Comparison of ENCODE assay signal across 14 cellular contexts in the genomic region with DNA sequence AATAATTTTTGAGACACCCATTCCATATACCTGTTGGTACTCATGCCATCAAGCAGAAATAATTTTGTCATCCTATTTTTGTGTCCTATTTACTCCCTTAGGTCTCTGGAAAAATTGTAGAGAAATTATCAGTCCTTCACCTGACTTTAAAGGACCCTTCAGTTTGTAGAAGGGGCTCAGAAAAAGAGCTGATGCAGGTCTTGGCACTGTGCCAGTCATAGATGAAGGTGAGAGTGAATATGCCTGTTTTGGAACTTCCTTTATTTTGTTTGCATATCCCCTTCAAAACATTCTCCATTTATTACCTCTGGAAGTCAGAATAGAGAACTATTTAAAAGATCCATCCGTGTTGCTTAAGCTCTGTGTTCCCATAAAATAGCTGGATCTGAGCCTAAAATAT.
"Had no signal": no experiment of that assay in that cellular context is flagged by ENCODE, and none has a peak within 500 bp of the region (broad histone marks: within the 10 kb centered on the region; RNA-seq: fewer than 3 reads in every experiment).

No MANE protein-coding gene starts in this region.

- H3K4me3 Mint-ChIP-seq: activated CD4-positive, alpha-beta T cell treated with anti-CD3 and anti-CD28 coated beads, Interleukin-2, amount 10 ng/mL, durations not matched to agents 24 days and 14 days; activated CD8-positive, alpha-beta T cell treated with anti-CD3 and anti-CD28 coated beads for 36 hours; activated naive CD8-positive, alpha-beta T cell treated with anti-CD3 and anti-CD28 coated beads, Interleukin-2, amount 10 ng/mL, durations not matched to agents 7 days and 5 days; effector memory CD8-positive, alpha-beta T cell; immature natural killer cell; neural crest cell had no signal

- H3K27me3 Mint-ChIP-seq: activated CD4-positive, alpha-beta T cell treated with anti-CD3 and anti-CD28 coated beads, Interleukin-2, amount 10 ng/mL, durations not matched to agents 24 days and 14 days; activated CD8-positive, alpha-beta T cell treated with anti-CD3 and anti-CD28 coated beads for 36 hours; activated naive CD8-positive, alpha-beta T cell treated with anti-CD3 and anti-CD28 coated beads, Interleukin-2, amount 10 ng/mL, durations not matched to agents 7 days and 5 days; effector memory CD8-positive, alpha-beta T cell had no signal

- H3K36me3 Mint-ChIP-seq: activated naive CD8-positive, alpha-beta T cell treated with anti-CD3 and anti-CD28 coated beads, Interleukin-2, amount 10 ng/mL, durations not matched to agents 7 days and 5 days; immature natural killer cell had no signal

- H3K4me1 Mint-ChIP-seq: activated CD4-positive, alpha-beta T cell treated with anti-CD3 and anti-CD28 coated beads, Interleukin-2, amount 10 ng/mL, durations not matched to agents 24 days and 14 days; activated naive CD8-positive, alpha-beta T cell treated with anti-CD3 and anti-CD28 coated beads, Interleukin-2, amount 10 ng/mL, durations not matched to agents 7 days and 5 days; immature natural killer cell; neural crest cell had no signal

- DNase-seq: activated CD4-positive, alpha-beta T cell treated with anti-CD3 and anti-CD28 coated beads, Interleukin-2, amount 10 ng/mL, durations not matched to agents 24 days and 14 days; activated CD8-positive, alpha-beta T cell treated with anti-CD3 and anti-CD28 coated beads for 36 hours; activated naive CD4-positive, alpha-beta T cell treated with Interleukin-2 at 50 U/mL for 16 hours; activated naive CD8-positive, alpha-beta T cell treated with anti-CD3 and anti-CD28 coated beads, Interleukin-2, amount 10 ng/mL, durations not matched to agents 7 days and 5 days; activated T-cell treated with anti-CD3 and anti-CD28 coated beads, Interleukin-2, amount 50 U/mL, for 1 hour; amygdala; effector memory CD8-positive, alpha-beta T cell; immature natural killer cell; left ventricle myocardium superior; stimulated activated CD8-positive, alpha-beta memory T cell treated with anti-CD3 and anti-CD28 coated beads, Interleukin-4, amount 100 ng/mL, for 48 hours; stimulated activated naive CD4-positive, alpha-beta T cell treated with Interleukin-2 at 50 U/mL for 16 hours; thyroid gland had no signal

- H3K27ac Mint-ChIP-seq: activated CD4-positive, alpha-beta T cell treated with anti-CD3 and anti-CD28 coated beads, Interleukin-2, amount 10 ng/mL, durations not matched to agents 24 days and 14 days; activated CD8-positive, alpha-beta T cell treated with anti-CD3 and anti-CD28 coated beads for 36 hours; activated naive CD8-positive, alpha-beta T cell treated with anti-CD3 and anti-CD28 coated beads, Interleukin-2, amount 10 ng/mL, durations not matched to agents 7 days and 5 days; activated T-helper 2 cell treated with anti-CD3 and anti-CD28 coated beads, Interferon-gamma antibody, Interleukin-2, Interleukin-4, amounts not matched to agents 10 μg/mL and 5 μg/mL and 100 μg/mL, durations not matched to agents 14 hours and 24 hours and 36 hours; effector memory CD8-positive, alpha-beta T cell; immature natural killer cell had no signal

- H3K9me3 Mint-ChIP-seq: activated CD4-positive, alpha-beta T cell treated with anti-CD3 and anti-CD28 coated beads, Interleukin-2, amount 10 ng/mL, durations not matched to agents 24 days and 14 days; activated CD8-positive, alpha-beta T cell treated with anti-CD3 and anti-CD28 coated beads for 36 hours; activated naive CD8-positive, alpha-beta T cell treated with anti-CD3 and anti-CD28 coated beads, Interleukin-2, amount 10 ng/mL, durations not matched to agents 7 days and 5 days; activated T-helper 2 cell treated with anti-CD3 and anti-CD28 coated beads, Interferon-gamma antibody, Interleukin-2, Interleukin-4, amounts not matched to agents 10 μg/mL and 5 μg/mL and 100 μg/mL, durations not matched to agents 14 hours and 24 hours and 36 hours; effector memory CD8-positive, alpha-beta T cell; neural crest cell had no signal
